ENCODE assay signal across 1 cellular context in the genomic region with DNA sequence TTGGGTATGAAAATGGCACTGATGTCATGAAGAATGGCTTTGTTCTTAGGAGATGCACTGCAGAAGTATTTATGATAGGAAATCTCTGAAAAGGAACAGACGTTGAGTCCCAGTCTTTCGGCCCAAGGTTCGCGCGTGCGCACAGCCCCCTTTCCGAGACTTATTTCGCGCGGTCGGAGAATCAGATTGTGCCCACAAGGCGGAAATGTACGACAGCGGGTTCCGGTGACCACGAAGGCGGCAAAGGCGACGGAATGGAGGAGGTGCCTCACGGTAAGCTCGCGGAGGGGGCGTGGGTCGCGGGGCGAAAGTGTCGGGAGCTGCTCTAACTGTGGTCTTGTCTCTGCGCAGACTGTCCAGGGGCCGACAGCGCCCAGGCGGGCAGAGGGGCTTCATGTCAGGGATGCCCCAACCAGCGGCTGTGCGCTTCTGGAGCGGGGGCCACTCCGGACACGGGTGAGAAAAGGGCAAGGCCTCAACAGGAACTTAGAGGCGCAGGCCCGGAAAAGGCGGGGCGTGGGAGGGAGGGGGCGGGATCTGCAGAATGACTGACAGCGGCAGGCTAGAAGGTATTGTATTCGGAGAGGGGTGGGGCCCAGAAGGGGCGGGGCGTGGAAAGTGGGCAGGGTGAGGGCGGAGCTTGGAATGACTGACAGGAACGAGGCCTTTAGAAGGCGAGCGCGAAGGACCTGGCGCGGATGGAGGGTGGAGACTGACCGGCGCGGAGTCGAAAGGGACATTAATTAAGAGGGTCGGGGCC.
TF ChIP-seq lines count a peak whose summit lies in the region.

A gene (plus strand): TSS at position 233 of the 760 bp plus-strand sequence. CDS start 22 bp downstream, at position 255.

TF ChIP-seq in HepG2, 621 proteins besides CTCF, POLR2A, EP300 and RAD21 (continued from another document and continues in another):
- TF ChIP-seq, protein P1, sequence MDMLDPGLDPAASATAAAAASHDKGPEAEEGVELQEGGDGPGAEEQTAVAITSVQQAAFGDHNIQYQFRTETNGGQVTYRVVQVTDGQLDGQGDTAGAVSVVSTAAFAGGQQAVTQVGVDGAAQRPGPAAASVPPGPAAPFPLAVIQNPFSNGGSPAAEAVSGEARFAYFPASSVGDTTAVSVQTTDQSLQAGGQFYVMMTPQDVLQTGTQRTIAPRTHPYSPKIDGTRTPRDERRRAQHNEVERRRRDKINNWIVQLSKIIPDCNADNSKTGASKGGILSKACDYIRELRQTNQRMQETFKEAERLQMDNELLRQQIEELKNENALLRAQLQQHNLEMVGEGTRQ (IDR thresholded peaks at IDR 0.05; ENCODE audit: low read depth, low read length), result no peak
- TF ChIP-seq, protein P1 (CRISPR knock-in tag; IDR thresholded peaks at IDR 0.05; ENCODE audit: borderline replicate concordance), result peak; percentile 61; the same call in 1 of the 2 replicates
- TF ChIP-seq THYN1 (CRISPR knock-in tag; IDR thresholded peaks at IDR 0.05; ENCODE audit: borderline replicate concordance, low read depth) (0 out of 2 replicates have a peak, but pooled peaks have one; percentile 55), PTBP1 (IDR thresholded peaks at IDR 0.05; ENCODE audit: low read depth, low read length, poor library complexity, severe bottlenecking) (peak; percentile 80), SRSF9 (IDR thresholded peaks at IDR 0.05; ENCODE audit: borderline replicate concordance, insufficient read depth, low read depth, low read length, poor library complexity, severe bottlenecking) (no peak), ZNF331 (CRISPR knock-in tag; IDR thresholded peaks at IDR 0.05) (peak; percentile 74), TAF15 (IDR thresholded peaks at IDR 0.05; ENCODE audit: low read depth, low read length, poor library complexity, severe bottlenecking) (peak; percentile 98), MIER2 (CRISPR knock-in tag; IDR thresholded peaks at IDR 0.05) (no peak), CBX5 (CRISPR knock-in tag; IDR thresholded peaks at IDR 0.05; ENCODE audit: borderline replicate concordance) (peak; percentile 88; the same call in 1 of the 2 replicates), HDAC2 (CRISPR knock-in tag; IDR thresholded peaks at IDR 0.05) (peak; percentile 60), FOXK2 (IDR thresholded peaks at IDR 0.05) (peak; percentile 44; the same call in 1 of the 2 replicates), ZNF550 (CRISPR knock-in tag; IDR thresholded peaks at IDR 0.05; ENCODE audit: borderline replicate concordance) (0 out of 2 replicates have a peak, but pooled peaks have one; percentile 92), FOXO1 (CRISPR knock-in tag; IDR thresholded peaks at IDR 0.05) (peak; percentile 82), SCMH1 (CRISPR knock-in tag; IDR thresholded peaks at IDR 0.05; ENCODE audit: borderline replicate concordance) (no peak), KDM2A (CRISPR knock-in tag; IDR thresholded peaks at IDR 0.05; ENCODE audit: borderline replicate concordance, low read depth) (peak; percentile 94), ZNF30 (CRISPR knock-in tag; IDR thresholded peaks at IDR 0.05) (peak; percentile 95), RFX1 (IDR thresholded peaks at IDR 0.05) (no peak), ZNF136 (CRISPR knock-in tag; IDR thresholded peaks at IDR 0.05; ENCODE audit: low read depth) (peak; percentile 97; the same call in 1 of the 2 replicates), ELF3 (CRISPR knock-in tag; IDR thresholded peaks at IDR 0.05) (peak; percentile 91), ZBTB1 (CRISPR knock-in tag; IDR thresholded peaks at IDR 0.05; ENCODE audit: borderline replicate concordance) (peak; percentile 90; the same call in 1 of the 2 replicates), MBD4 (IDR thresholded peaks at IDR 0.05; ENCODE audit: borderline replicate concordance, low read length) (no peak), GLI4 (CRISPR knock-in tag; IDR thresholded peaks at IDR 0.05; ENCODE audit: borderline replicate concordance) (peak; percentile 98), ISX (CRISPR knock-in tag; conservative IDR thresholded peaks at IDR 0.05) (peak; percentile 90), MEIS1 (CRISPR knock-in tag; IDR thresholded peaks at IDR 0.05; ENCODE audit: borderline replicate concordance) (peak; percentile 98), TEAD3 (CRISPR knock-in tag; optimal IDR thresholded peaks at IDR 0.05; ENCODE audit: borderline replicate concordance) (peak; percentile 72), TARDBP (CRISPR knock-in tag; IDR thresholded peaks at IDR 0.05) (peak; percentile 91; the same call in 1 of the 2 replicates), WIZ (CRISPR knock-in tag; IDR thresholded peaks at IDR 0.05) (peak; percentile 84), THAP11 (CRISPR knock-in tag; IDR thresholded peaks at IDR 0.05) (peak; percentile 91), U2AF2 (IDR thresholded peaks at IDR 0.05; ENCODE audit: low read depth, low read length) (0 out of 2 replicates have a peak, but pooled peaks have one; percentile 84), ZNF44 (CRISPR knock-in tag; IDR thresholded peaks at IDR 0.05) (peak; percentile 99), ZNF678 (CRISPR knock-in tag; IDR thresholded peaks at IDR 0.05) (peak; percentile 97), ATRX (CRISPR knock-in tag; IDR thresholded peaks at IDR 0.05; ENCODE audit: borderline replicate concordance) (no peak), BORCS8-MEF2B (CRISPR knock-in tag; IDR thresholded peaks at IDR 0.05) (peak; percentile 99), ZMYM3 (CRISPR knock-in tag; IDR thresholded peaks at IDR 0.05) (peak; percentile 46)
- TF ChIP-seq, protein P2, sequence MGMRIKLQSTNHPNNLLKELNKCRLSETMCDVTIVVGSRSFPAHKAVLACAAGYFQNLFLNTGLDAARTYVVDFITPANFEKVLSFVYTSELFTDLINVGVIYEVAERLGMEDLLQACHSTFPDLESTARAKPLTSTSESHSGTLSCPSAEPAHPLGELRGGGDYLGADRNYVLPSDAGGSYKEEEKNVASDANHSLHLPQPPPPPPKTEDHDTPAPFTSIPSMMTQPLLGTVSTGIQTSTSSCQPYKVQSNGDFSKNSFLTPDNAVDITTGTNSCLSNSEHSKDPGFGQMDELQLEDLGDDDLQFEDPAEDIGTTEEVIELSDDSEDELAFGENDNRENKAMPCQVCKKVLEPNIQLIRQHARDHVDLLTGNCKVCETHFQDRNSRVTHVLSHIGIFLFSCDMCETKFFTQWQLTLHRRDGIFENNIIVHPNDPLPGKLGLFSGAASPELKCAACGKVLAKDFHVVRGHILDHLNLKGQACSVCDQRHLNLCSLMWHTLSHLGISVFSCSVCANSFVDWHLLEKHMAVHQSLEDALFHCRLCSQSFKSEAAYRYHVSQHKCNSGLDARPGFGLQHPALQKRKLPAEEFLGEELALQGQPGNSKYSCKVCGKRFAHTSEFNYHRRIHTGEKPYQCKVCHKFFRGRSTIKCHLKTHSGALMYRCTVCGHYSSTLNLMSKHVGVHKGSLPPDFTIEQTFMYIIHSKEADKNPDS (CRISPR knock-in tag; IDR thresholded peaks at IDR 0.05), result peak; percentile 86; the same call in 1 of the 2 replicates
- TF ChIP-seq, protein P3, sequence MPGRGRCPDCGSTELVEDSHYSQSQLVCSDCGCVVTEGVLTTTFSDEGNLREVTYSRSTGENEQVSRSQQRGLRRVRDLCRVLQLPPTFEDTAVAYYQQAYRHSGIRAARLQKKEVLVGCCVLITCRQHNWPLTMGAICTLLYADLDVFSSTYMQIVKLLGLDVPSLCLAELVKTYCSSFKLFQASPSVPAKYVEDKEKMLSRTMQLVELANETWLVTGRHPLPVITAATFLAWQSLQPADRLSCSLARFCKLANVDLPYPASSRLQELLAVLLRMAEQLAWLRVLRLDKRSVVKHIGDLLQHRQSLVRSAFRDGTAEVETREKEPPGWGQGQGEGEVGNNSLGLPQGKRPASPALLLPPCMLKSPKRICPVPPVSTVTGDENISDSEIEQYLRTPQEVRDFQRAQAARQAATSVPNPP (CRISPR knock-in tag; IDR thresholded peaks at IDR 0.05), result peak; percentile 97
- TF ChIP-seq, protein P4, sequence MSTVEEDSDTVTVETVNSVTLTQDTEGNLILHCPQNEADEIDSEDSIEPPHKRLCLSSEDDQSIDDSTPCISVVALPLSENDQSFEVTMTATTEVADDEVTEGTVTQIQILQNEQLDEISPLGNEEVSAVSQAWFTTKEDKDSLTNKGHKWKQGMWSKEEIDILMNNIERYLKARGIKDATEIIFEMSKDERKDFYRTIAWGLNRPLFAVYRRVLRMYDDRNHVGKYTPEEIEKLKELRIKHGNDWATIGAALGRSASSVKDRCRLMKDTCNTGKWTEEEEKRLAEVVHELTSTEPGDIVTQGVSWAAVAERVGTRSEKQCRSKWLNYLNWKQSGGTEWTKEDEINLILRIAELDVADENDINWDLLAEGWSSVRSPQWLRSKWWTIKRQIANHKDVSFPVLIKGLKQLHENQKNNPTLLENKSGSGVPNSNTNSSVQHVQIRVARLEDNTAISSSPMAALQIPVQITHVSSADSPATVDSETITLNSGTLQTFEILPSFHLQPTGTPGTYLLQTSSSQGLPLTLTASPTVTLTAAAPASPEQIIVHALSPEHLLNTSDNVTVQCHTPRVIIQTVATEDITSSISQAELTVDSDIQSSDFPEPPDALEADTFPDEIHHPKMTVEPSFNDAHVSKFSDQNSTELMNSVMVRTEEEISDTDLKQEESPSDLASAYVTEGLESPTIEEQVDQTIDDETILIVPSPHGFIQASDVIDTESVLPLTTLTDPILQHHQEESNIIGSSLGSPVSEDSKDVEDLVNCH (CRISPR knock-in tag; IDR thresholded peaks at IDR 0.05), result peak; percentile 88; the same call in 1 of the 2 replicates
- TF ChIP-seq, protein P5, sequence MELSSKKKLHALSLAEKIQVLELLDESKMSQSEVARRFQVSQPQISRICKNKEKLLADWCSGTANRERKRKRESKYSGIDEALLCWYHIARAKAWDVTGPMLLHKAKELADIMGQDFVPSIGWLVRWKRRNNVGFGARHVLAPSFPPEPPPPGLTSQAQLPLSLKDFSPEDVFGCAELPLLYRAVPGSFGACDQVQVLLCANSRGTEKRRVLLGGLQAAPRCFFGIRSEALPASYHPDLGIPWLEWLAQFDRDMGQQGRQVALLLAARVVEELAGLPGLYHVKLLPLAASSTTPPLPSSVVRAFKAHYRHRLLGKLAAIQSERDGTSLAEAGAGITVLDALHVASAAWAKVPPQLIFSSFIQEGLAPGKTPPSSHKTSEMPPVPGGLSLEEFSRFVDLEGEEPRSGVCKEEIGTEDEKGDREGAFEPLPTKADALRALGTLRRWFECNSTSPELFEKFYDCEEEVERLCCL (CRISPR knock-in tag; IDR thresholded peaks at IDR 0.05; ENCODE audit: borderline replicate concordance), result peak; percentile 97
- TF ChIP-seq, protein P6, sequence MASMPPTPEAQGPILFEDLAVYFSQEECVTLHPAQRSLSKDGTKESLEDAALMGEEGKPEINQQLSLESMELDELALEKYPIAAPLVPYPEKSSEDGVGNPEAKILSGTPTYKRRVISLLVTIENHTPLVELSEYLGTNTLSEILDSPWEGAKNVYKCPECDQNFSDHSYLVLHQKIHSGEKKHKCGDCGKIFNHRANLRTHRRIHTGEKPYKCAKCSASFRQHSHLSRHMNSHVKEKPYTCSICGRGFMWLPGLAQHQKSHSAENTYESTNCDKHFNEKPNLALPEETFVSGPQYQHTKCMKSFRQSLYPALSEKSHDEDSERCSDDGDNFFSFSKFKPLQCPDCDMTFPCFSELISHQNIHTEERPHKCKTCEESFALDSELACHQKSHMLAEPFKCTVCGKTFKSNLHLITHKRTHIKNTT (CRISPR knock-in tag; IDR thresholded peaks at IDR 0.05), result no peak
- TF ChIP-seq, protein P7, sequence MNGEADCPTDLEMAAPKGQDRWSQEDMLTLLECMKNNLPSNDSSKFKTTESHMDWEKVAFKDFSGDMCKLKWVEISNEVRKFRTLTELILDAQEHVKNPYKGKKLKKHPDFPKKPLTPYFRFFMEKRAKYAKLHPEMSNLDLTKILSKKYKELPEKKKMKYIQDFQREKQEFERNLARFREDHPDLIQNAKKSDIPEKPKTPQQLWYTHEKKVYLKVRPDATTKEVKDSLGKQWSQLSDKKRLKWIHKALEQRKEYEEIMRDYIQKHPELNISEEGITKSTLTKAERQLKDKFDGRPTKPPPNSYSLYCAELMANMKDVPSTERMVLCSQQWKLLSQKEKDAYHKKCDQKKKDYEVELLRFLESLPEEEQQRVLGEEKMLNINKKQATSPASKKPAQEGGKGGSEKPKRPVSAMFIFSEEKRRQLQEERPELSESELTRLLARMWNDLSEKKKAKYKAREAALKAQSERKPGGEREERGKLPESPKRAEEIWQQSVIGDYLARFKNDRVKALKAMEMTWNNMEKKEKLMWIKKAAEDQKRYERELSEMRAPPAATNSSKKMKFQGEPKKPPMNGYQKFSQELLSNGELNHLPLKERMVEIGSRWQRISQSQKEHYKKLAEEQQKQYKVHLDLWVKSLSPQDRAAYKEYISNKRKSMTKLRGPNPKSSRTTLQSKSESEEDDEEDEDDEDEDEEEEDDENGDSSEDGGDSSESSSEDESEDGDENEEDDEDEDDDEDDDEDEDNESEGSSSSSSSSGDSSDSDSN (CRISPR knock-in tag; IDR thresholded peaks at IDR 0.05), result peak; percentile 68
- TF ChIP-seq, protein P8, sequence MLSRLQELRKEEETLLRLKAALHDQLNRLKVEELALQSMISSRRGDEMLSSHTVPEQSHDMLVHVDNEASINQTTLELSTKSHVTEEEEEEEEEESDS (CRISPR knock-in tag; IDR thresholded peaks at IDR 0.05; ENCODE audit: borderline replicate concordance), result peak; percentile 95; the same call in 1 of the 2 replicates
- TF ChIP-seq, protein P9, sequence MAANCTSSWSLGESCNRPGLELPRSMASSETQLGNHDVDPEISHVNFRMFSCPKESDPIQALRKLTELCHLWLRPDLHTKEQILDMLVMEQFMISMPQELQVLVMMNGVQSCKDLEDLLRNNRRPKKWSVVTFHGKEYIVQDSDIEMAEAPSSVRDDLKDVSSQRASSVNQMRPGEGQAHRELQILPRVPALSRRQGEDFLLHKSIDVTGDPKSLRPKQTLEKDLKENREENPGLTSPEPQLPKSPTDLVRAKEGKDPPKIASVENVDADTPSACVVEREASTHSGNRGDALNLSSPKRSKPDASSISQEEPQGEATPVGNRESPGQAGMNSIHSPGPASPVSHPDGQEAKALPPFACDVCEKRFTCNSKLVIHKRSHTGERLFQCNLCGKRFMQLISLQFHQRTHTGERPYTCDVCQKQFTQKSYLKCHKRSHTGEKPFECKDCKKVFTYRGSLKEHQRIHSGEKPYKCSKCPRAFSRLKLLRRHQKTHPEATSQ (CRISPR knock-in tag; IDR thresholded peaks at IDR 0.05; ENCODE audit: borderline replicate concordance), result peak; percentile 90; the same call in 1 of the 2 replicates
- TF ChIP-seq, protein P10, sequence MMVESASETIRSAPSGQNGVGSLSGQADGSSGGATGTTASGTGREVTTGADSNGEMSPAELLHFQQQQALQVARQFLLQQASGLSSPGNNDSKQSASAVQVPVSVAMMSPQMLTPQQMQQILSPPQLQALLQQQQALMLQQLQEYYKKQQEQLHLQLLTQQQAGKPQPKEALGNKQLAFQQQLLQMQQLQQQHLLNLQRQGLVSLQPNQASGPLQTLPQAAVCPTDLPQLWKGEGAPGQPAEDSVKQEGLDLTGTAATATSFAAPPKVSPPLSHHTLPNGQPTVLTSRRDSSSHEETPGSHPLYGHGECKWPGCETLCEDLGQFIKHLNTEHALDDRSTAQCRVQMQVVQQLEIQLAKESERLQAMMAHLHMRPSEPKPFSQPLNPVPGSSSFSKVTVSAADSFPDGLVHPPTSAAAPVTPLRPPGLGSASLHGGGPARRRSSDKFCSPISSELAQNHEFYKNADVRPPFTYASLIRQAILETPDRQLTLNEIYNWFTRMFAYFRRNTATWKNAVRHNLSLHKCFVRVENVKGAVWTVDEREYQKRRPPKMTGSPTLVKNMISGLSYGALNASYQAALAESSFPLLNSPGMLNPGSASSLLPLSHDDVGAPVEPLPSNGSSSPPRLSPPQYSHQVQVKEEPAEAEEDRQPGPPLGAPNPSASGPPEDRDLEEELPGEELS (CRISPR knock-in tag; IDR thresholded peaks at IDR 0.05), result no peak; the same call in none of the 2 replicates
